ENCODE assay signal across 8 cellular contexts in the genomic region with DNA sequence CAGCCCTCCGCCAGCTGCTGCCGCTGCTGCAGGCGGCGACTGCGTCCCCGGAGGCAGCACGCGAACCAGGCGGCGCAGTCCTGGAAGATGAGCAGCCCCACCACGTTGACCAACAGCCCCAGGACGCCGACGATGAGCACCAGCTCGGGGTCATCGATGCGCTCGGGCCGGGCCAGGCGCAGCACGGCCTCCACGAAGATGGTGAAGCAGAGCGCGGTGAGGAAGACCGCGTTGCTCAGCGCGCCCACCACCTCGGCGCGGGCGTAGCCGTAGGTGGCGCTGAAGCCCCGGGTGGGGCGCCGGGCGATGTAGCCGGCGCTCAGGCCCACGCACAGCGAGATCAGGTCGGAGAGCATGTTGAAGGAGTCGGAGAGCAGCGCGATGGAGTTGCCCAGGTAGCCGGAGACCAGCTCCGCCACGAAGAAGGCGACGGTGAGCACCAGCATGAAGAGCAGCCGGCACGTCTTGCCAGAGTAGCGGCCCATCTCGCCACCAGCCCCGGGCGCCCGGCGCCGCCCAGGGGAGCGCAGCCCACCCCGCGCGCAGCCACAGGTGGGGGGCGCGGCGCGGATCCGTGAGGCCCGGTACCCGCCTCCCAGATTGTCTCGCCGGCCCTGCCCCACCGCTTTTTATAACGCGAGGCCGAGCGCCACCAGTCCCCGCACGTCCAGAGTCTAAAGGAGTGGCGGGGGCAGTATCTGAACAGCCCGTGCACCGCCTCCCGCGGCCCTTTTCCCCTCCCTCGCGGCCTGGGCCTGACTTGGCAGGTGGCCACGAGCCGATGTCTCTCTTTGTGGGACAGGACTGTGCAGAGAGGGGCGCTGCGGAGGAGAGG. TPM values are rescaled to one million over a fixed set of nuclear protein-coding genes. Genes with fewer than 3 reads are reported as not detected.
A peak's percentile ranks its signal among the peaks of the same experiment; 100 is the strongest.
DNase-seq lines count a peak whose midpoint lies in the region; ATAC-seq, FAIRE-seq and TF ChIP-seq lines count a peak whose summit lies in the region.

A gene (minus strand): TSS at position 602 of the 835 bp plus-strand sequence. CDS start 117 bp downstream, at position 485.

- no peak for FAIRE-seq in GM12892 (lab: Jason Lieb, UNC)

- CTCF ChIA-PET in activated CD8-positive, alpha-beta memory T cell treated with anti-CD3 and anti-CD28 coated beads, Interleukin-2, amount 10 ng/mL, durations not matched to agents 7 days and 5 days (lab: Charles Lee), result no interaction called here

- H3K27ac Mint-ChIP-seq in activated CD8-positive, alpha-beta memory T cell treated with anti-CD3 and anti-CD28 coated beads, Interleukin-2, amount 10 ng/mL, durations not matched to agents 7 days and 5 days, result no peak within 1 kb of the TSS
- H3K27ac Mint-ChIP-seq in glutamatergic neuron (ENCODE audit: unreplicated experiment), result peak within 1 kb of the TSS; percentile 71

- H3K36me3 Mint-ChIP-seq in activated CD8-positive, alpha-beta memory T cell treated with anti-CD3 and anti-CD28 coated beads, Interleukin-2, amount 10 ng/mL, durations not matched to agents 7 days and 5 days, result no peaks in the 10 kb centered on the region
- H3K36me3 Mint-ChIP-seq in glutamatergic neuron (ENCODE audit: unreplicated experiment), result no peaks in the 10 kb centered on the region

- peak; percentile 51 for ATAC-seq in HG03025 (IDR thresholded peaks at IDR 0.05; ENCODE audit: low FRiP score, unreplicated experiment)
- ATAC-seq in activated CD8-positive, alpha-beta memory T cell treated with anti-CD3 and anti-CD28 coated beads, Interleukin-2, amount 10 ng/mL, durations not matched to agents 7 days and 5 days, result peak; percentile 81
- ATAC-seq in GM21367 (IDR thresholded peaks at IDR 0.05; ENCODE audit: unreplicated experiment), result no peak

- TF ChIP-seq POLR2A in GM12892 (IDR thresholded peaks at IDR 0.05; ENCODE audit: low read depth, low read length), result no peak

- H3K4me3 Mint-ChIP-seq in activated CD8-positive, alpha-beta memory T cell treated with anti-CD3 and anti-CD28 coated beads, Interleukin-2, amount 10 ng/mL, durations not matched to agents 7 days and 5 days, result peak within 1 kb of the TSS; percentile 60
- H3K4me3 Mint-ChIP-seq in glutamatergic neuron (ENCODE audit: unreplicated experiment), result peak within 1 kb of the TSS; percentile 97

- TF ChIP-seq CTCF in glutamatergic neuron (IDR thresholded peaks at IDR 0.05; ENCODE audit: partially characterized antibody, unreplicated experiment), result no peak

- no peaks in the 10 kb centered on the region for H3K9me3 Mint-ChIP-seq in activated CD8-positive, alpha-beta memory T cell treated with anti-CD3 and anti-CD28 coated beads, Interleukin-2, amount 10 ng/mL, durations not matched to agents 7 days and 5 days (ENCODE audit: low read depth)
- peaks cover 13% of the 10 kb centered on the region for H3K9me3 Mint-ChIP-seq in glutamatergic neuron (ENCODE audit: unreplicated experiment)

- peaks cover 55% of the 10 kb centered on the region for H3K27me3 Mint-ChIP-seq in activated CD8-positive, alpha-beta memory T cell treated with anti-CD3 and anti-CD28 coated beads, Interleukin-2, amount 10 ng/mL, durations not matched to agents 7 days and 5 days
- peaks cover 10% of the 10 kb centered on the region for H3K27me3 Mint-ChIP-seq in glutamatergic neuron (ENCODE audit: unreplicated experiment)

- peak; percentile 30 for DNase-seq in GM12892 (ENCODE audit: insufficient read length)
- no peak for DNase-seq in activated CD8-positive, alpha-beta memory T cell treated with anti-CD3 and anti-CD28 coated beads, Interleukin-2, amount 10 ng/mL, durations not matched to agents 7 days and 5 days
- DNase-seq in glutamatergic neuron, result peak; percentile 75
- no peak for DNase-seq in occipital lobe (lab: John Stamatoyannopoulos, UW)
- DNase-seq in central memory CD4-positive, alpha-beta T cell, result no peak
- no peak for DNase-seq in SKM-1 treated with dmso at 0.1 percent for 144 hours (lab: John Stamatoyannopoulos, UW; ENCODE audit: unreplicated experiment)

- H3K4me1 Mint-ChIP-seq in activated CD8-positive, alpha-beta memory T cell treated with anti-CD3 and anti-CD28 coated beads, Interleukin-2, amount 10 ng/mL, durations not matched to agents 7 days and 5 days, result peaks cover 10% of the 10 kb centered on the region
- peaks cover 4% of the 10 kb centered on the region for H3K4me1 Mint-ChIP-seq in glutamatergic neuron (ENCODE audit: low read depth, unreplicated experiment)

RNA-seq across cellular contexts. Expression of the gene that starts here (rescaled TPM):
- not detected for polyA plus RNA-seq in GM12892 (2012; ENCODE audit: missing spikeins)
- total RNA-seq in activated CD8-positive, alpha-beta memory T cell treated with anti-CD3 and anti-CD28 coated beads, Interleukin-2, amount 10 ng/mL, durations not matched to agents 7 days and 5 days, result not detected
- 1.5 TPM for total RNA-seq in glutamatergic neuron (ENCODE audit: unreplicated experiment)
- 16.5 TPM for total RNA-seq in occipital lobe

Comparison
In these comparisons a context has a peak if more than half of its experiments do, and no peak if none do; other contexts are left out.
1. Peak in ATAC-seq in activated CD8-positive, alpha-beta memory T cell treated with anti-CD3 and anti-CD28 coated beads, Interleukin-2, amount 10 ng/mL, durations not matched to agents 7 days and 5 days; RNA of the gene not detected or under 1 TPM.
2. DNase-seq: peak in GM12892 (single experiment) and glutamatergic neuron (single experiment); none in activated CD8-positive, alpha-beta memory T cell treated with anti-CD3 and anti-CD28 coated beads, Interleukin-2, amount 10 ng/mL, durations not matched to agents 7 days and 5 days (single experiment), occipital lobe (single experiment), central memory CD4-positive, alpha-beta T cell (single experiment) and SKM-1 treated with dmso at 0.1 percent for 144 hours (single experiment).